Comparison of ENCODE assay signal across 1 cellular context in the genomic region with DNA sequence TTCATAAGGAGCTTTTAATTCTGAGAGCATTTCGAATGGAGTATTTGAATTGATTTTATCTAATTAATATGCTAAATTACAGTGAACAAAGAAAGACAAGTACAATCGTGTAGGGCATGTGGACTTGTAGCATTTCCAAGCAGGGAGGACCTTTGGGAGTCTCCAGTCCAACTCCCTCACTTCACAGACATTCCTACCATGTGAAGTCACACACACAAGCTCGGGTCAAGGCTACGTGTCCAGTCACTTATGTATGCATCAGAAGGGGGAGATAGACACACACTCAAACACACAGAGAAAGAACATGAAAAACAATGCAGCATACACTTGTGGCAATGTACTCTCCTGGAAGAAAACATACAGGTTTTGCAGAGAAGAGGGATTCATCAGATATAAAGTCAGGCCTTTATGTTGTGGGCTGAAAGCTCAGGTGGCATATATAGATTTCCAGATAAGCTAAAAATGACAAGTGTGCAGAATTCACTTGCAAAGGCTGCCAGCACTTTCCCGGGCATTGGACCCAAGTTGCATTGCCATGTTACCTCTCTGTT.
TF ChIP-seq lines count a peak whose summit lies in the region.

No MANE protein-coding gene starts in this region.

TF ChIP-seq in H1, 55 proteins besides CTCF, POLR2A, EP300 and RAD21 (continued from another document):
- TF ChIP-seq, protein P1, sequence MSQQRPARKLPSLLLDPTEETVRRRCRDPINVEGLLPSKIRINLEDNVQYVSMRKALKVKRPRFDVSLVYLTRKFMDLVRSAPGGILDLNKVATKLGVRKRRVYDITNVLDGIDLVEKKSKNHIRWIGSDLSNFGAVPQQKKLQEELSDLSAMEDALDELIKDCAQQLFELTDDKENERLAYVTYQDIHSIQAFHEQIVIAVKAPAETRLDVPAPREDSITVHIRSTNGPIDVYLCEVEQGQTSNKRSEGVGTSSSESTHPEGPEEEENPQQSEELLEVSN (IDR thresholded peaks at IDR 0.05): no peak
- TF ChIP-seq SIN3A (conservative IDR thresholded peaks at IDR 0.05 in 1 of 2, IDR thresholded peaks at IDR 0.05 in 1 of 2; ENCODE audit: low read depth in 1 of 2, low read length in 2 of 2) (no peak), SUZ12 (IDR thresholded peaks at IDR 0.05; ENCODE audit: low read length) (no peak)
- TF ChIP-seq, protein P2, sequence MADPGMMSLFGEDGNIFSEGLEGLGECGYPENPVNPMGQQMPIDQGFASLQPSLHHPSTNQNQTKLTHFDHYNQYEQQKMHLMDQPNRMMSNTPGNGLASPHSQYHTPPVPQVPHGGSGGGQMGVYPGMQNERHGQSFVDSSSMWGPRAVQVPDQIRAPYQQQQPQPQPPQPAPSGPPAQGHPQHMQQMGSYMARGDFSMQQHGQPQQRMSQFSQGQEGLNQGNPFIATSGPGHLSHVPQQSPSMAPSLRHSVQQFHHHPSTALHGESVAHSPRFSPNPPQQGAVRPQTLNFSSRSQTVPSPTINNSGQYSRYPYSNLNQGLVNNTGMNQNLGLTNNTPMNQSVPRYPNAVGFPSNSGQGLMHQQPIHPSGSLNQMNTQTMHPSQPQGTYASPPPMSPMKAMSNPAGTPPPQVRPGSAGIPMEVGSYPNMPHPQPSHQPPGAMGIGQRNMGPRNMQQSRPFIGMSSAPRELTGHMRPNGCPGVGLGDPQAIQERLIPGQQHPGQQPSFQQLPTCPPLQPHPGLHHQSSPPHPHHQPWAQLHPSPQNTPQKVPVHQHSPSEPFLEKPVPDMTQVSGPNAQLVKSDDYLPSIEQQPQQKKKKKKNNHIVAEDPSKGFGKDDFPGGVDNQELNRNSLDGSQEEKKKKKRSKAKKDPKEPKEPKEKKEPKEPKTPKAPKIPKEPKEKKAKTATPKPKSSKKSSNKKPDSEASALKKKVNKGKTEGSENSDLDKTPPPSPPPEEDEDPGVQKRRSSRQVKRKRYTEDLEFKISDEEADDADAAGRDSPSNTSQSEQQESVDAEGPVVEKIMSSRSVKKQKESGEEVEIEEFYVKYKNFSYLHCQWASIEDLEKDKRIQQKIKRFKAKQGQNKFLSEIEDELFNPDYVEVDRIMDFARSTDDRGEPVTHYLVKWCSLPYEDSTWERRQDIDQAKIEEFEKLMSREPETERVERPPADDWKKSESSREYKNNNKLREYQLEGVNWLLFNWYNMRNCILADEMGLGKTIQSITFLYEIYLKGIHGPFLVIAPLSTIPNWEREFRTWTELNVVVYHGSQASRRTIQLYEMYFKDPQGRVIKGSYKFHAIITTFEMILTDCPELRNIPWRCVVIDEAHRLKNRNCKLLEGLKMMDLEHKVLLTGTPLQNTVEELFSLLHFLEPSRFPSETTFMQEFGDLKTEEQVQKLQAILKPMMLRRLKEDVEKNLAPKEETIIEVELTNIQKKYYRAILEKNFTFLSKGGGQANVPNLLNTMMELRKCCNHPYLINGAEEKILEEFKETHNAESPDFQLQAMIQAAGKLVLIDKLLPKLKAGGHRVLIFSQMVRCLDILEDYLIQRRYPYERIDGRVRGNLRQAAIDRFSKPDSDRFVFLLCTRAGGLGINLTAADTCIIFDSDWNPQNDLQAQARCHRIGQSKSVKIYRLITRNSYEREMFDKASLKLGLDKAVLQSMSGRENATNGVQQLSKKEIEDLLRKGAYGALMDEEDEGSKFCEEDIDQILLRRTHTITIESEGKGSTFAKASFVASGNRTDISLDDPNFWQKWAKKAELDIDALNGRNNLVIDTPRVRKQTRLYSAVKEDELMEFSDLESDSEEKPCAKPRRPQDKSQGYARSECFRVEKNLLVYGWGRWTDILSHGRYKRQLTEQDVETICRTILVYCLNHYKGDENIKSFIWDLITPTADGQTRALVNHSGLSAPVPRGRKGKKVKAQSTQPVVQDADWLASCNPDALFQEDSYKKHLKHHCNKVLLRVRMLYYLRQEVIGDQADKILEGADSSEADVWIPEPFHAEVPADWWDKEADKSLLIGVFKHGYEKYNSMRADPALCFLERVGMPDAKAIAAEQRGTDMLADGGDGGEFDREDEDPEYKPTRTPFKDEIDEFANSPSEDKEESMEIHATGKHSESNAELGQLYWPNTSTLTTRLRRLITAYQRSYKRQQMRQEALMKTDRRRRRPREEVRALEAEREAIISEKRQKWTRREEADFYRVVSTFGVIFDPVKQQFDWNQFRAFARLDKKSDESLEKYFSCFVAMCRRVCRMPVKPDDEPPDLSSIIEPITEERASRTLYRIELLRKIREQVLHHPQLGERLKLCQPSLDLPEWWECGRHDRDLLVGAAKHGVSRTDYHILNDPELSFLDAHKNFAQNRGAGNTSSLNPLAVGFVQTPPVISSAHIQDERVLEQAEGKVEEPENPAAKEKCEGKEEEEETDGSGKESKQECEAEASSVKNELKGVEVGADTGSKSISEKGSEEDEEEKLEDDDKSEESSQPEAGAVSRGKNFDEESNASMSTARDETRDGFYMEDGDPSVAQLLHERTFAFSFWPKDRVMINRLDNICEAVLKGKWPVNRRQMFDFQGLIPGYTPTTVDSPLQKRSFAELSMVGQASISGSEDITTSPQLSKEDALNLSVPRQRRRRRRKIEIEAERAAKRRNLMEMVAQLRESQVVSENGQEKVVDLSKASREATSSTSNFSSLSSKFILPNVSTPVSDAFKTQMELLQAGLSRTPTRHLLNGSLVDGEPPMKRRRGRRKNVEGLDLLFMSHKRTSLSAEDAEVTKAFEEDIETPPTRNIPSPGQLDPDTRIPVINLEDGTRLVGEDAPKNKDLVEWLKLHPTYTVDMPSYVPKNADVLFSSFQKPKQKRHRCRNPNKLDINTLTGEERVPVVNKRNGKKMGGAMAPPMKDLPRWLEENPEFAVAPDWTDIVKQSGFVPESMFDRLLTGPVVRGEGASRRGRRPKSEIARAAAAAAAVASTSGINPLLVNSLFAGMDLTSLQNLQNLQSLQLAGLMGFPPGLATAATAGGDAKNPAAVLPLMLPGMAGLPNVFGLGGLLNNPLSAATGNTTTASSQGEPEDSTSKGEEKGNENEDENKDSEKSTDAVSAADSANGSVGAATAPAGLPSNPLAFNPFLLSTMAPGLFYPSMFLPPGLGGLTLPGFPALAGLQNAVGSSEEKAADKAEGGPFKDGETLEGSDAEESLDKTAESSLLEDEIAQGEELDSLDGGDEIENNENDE (IDR thresholded peaks at IDR 0.05; ENCODE audit: insufficient replicate concordance, low read length): no peak
